In genomic region chr9:37430841-37431597, GRCh38 we compare ENCODE assay signal across 9 cellular contexts. TPM values are rescaled to one million over a fixed set of nuclear protein-coding genes. Genes with fewer than 3 reads are reported as not detected.
DNase-seq lines count a peak whose midpoint lies in the region; ATAC-seq and TF ChIP-seq lines count a peak whose summit lies in the region.
"Had no signal": no experiment of that assay in that cellular context is flagged by ENCODE, and none has a peak within 500 bp of the region (broad histone marks: within the 10 kb centered on the region; RNA-seq: fewer than 3 reads in every experiment).

No MANE protein-coding gene starts in this region.

- no peaks in the 10 kb centered on the region; the same call in 1 of the 2 replicates for H3K79me2 ChIP-seq in GM23338 (replicated peaks; ENCODE audit: insufficient read depth)
- H3K79me2 ChIP-seq in osteoblast (ENCODE audit: insufficient read depth, low read length) = peaks cover 12% of the 10 kb centered on the region

- H4K20me1 ChIP-seq in GM23338 (replicated peaks; ENCODE audit: insufficient read depth) (no peaks in the 10 kb centered on the region; the same call in none of the 2 replicates), osteoblast (ENCODE audit: insufficient read depth, low read length) (peaks cover 8% of the 10 kb centered on the region)

- DNase-seq in GM23338 (ENCODE audit: low spot score) = peak; percentile 61
- no peak for DNase-seq in RWPE2 (ENCODE audit: low spot score)
- peak; percentile 69 to 93 (median 85) for DNase-seq in head of caudate nucleus
- DNase-seq in osteoblast (ENCODE audit: insufficient read length, low spot score, missing footprints) = no peak
- DNase-seq in NCI-H1105 (lab: John Stamatoyannopoulos, UW) = no peak
- no peak for DNase-seq in spleen
- DNase-seq: activated CD4-positive, alpha-beta memory T cell treated with anti-CD3 and anti-CD28 coated beads, Interleukin-2, amount 10 ng/mL, durations not matched to agents 7 days and 5 days had no signal

- no peaks in the 10 kb centered on the region for H3K9me3 Mint-ChIP-seq in GM23338
- H3K9me3 Mint-ChIP-seq: activated CD4-positive, alpha-beta memory T cell treated with anti-CD3 and anti-CD28 coated beads, Interleukin-2, amount 10 ng/mL, durations not matched to agents 7 days and 5 days had no signal

- H3K4me1 Mint-ChIP-seq in GM23338 = peaks cover 28% of the 10 kb centered on the region

- intact Hi-C loops in head of caudate nucleus (cut with DNase I) = no loop called here
- intact Hi-C loops in spleen (cut with DNase I; ENCODE audit: low total_unique reads) = no loop called here

- H3K4me1 ChIP-seq in GM23338 (ENCODE audit: insufficient read depth) (peaks cover 19% of the 10 kb centered on the region; the same call in 1 of the 2 replicates), RWPE2 (ENCODE audit: insufficient read depth, poor library complexity, severe bottlenecking) (no peaks in the 10 kb centered on the region), osteoblast (ENCODE audit: insufficient read depth, low read length) (no peaks in the 10 kb centered on the region), spleen (peaks cover 7 to 42% (median 22%) of the 10 kb centered on the region in 6 donors)

- no peak for TF ChIP-seq POLR2A in spleen (IDR thresholded peaks at IDR 0.05)

- H3K4me3 Mint-ChIP-seq in GM23338 = no peak overlapping the region
- H3K4me3 Mint-ChIP-seq: activated CD4-positive, alpha-beta memory T cell treated with anti-CD3 and anti-CD28 coated beads, Interleukin-2, amount 10 ng/mL, durations not matched to agents 7 days and 5 days had no signal

- H2AFZ ChIP-seq in GM23338 (no peak overlapping the region), osteoblast (ENCODE audit: low read length) (no peak overlapping the region)

- peak in 1 of 2 experiments; percentile 43; a peak in 2 of 4 replicates for TF ChIP-seq CTCF in GM23338 (conservative IDR thresholded peaks at IDR 0.05; ENCODE audit: low read depth in 2 of 2)
- TF ChIP-seq CTCF in RWPE2 (IDR thresholded peaks at IDR 0.05; ENCODE audit: poor library complexity, severe bottlenecking) = no peak
- TF ChIP-seq CTCF in osteoblast (IDR thresholded peaks at IDR 0.05; ENCODE audit: extremely low read depth, low read depth, low read length) = peak; percentile 27
- no peak for TF ChIP-seq CTCF in spleen (IDR thresholded peaks at IDR 0.05 in 8 of 11, conservative IDR thresholded peaks at IDR 0.05 in 3 of 11)

- ATAC-seq in GM23338 (peak; percentile 78), RWPE2 (ENCODE audit: low read depth) (0 out of 3 replicates have a peak, but pooled peaks have one; percentile 40), GM21515 (IDR thresholded peaks at IDR 0.05; ENCODE audit: unreplicated experiment) (no peak), GM18873 (IDR thresholded peaks at IDR 0.05; ENCODE audit: low FRiP score, unreplicated experiment) (no peak)

- peaks cover 2% of the 10 kb centered on the region for H3K27me3 Mint-ChIP-seq in GM23338 (ENCODE audit: insufficient read depth, low read depth, poor library complexity)
- H3K27me3 Mint-ChIP-seq: activated CD4-positive, alpha-beta memory T cell treated with anti-CD3 and anti-CD28 coated beads, Interleukin-2, amount 10 ng/mL, durations not matched to agents 7 days and 5 days had no signal

- H3K36me3 Mint-ChIP-seq in GM23338 (ENCODE audit: low read depth) = peaks cover 87% of the 10 kb centered on the region

- H3K27me3 ChIP-seq in GM23338 (ENCODE audit: insufficient read depth) = no peaks in the 10 kb centered on the region
- H3K27me3 ChIP-seq in RWPE2 (ENCODE audit: insufficient read depth, poor library complexity, severe bottlenecking) = no peaks in the 10 kb centered on the region
- H3K27me3 ChIP-seq in osteoblast (ENCODE audit: insufficient read depth, low read length) = no peaks in the 10 kb centered on the region
- no peaks in the 10 kb centered on the region for H3K27me3 ChIP-seq in spleen (replicated peaks in 1 of 7)

- H3K27ac Mint-ChIP-seq in GM23338 = peak overlapping the region; percentile 40; the same call in 1 of the 2 replicates
- H3K27ac Mint-ChIP-seq: activated CD4-positive, alpha-beta memory T cell treated with anti-CD3 and anti-CD28 coated beads, Interleukin-2, amount 10 ng/mL, durations not matched to agents 7 days and 5 days had no signal

- H3K4me3 ChIP-seq in GM23338 (no peak overlapping the region), RWPE2 (ENCODE audit: severe bottlenecking) (no peak overlapping the region), osteoblast (ENCODE audit: insufficient read depth, low read length) (no peak overlapping the region), spleen (no peak overlapping the region)

- WGBS in spleen, 5 donors = 82 to 88% (median 84%) methylated on average over 11 to 14 of the region's 14 CpGs

- peaks cover 7% of the 10 kb centered on the region; the same call in 1 of the 2 replicates for H3K36me3 ChIP-seq in GM23338 (ENCODE audit: insufficient read depth)
- peaks cover 67% of the 10 kb centered on the region for H3K36me3 ChIP-seq in RWPE2 (ENCODE audit: low read depth)
- peaks cover 75% of the 10 kb centered on the region for H3K36me3 ChIP-seq in osteoblast (ENCODE audit: insufficient read depth, low read length)
- H3K36me3 ChIP-seq in spleen = peaks cover 0 to 100% (median 57%) of the 10 kb centered on the region in 6 donors

- no peaks in the 10 kb centered on the region for H3K9me2 ChIP-seq in GM23338 (ENCODE audit: insufficient read depth)

- H3K9me3 ChIP-seq in RWPE2 (ENCODE audit: severe bottlenecking) (no peaks in the 10 kb centered on the region), osteoblast (ENCODE audit: low read depth, low read length) (no peaks in the 10 kb centered on the region), spleen (no peaks in the 10 kb centered on the region)

- H3K27ac ChIP-seq in GM23338 (ENCODE audit: low read depth) (peak overlapping the region; percentile 78), RWPE2 (ENCODE audit: poor library complexity, severe bottlenecking) (no peak overlapping the region), osteoblast (ENCODE audit: low read depth, low read length) (no peak overlapping the region), spleen (peak overlapping the region in 2 of 8 donors; percentile 46 to 47)

- 0 out of 2 replicates have a peak, but pooled peaks cover 8% of the 10 kb centered on the region for H3F3A ChIP-seq in GM23338 (replicated peaks; ENCODE audit: low read depth)

- no peak overlapping the region for H3K4me2 ChIP-seq in GM23338
- H3K4me2 ChIP-seq in osteoblast (ENCODE audit: insufficient read depth, low read length) = no peak overlapping the region

TF ChIP-seq in GM23338, 12 proteins besides CTCF, POLR2A, EP300 and RAD21:
- TF ChIP-seq REST (IDR thresholded peaks at IDR 0.05; ENCODE audit: unreplicated experiment) = no peak
TF ChIP-seq in GM23338: peak in this region for 0.

RNA-seq across cellular contexts. Expression of gene GRHPR, which starts 8.5 kb away (rescaled TPM):
- total RNA-seq in GM23338 (2014; rRNA removed; shearing (Covaris generic)) = 120 and 128 TPM in 2 replicates
- polyA plus RNA-seq in GM23338 (2016; fragmentation: Nextera tagmentation; extraction: Ambion mirVana) (62.4 and 69.0 TPM in 2 replicates), spleen (10 to 100 TPM; 44.9 to 61.9 (median 53.5) TPM)
- total RNA-seq in osteoblast (149 and 165 TPM in 2 replicates), spleen (100 to 1,000 TPM in 1 of 7 donors, 10 to 100 TPM in 6; 54.3 to 114 (median 68.4) TPM)

RNA-seq across cellular contexts. Expression of gene ZBTB5, which starts 34.2 kb away (rescaled TPM):
- 19.5 and 20.3 TPM in 2 replicates for total RNA-seq in GM23338 (2014; rRNA removed; shearing (Covaris generic))
- polyA plus RNA-seq in GM23338 (2016; fragmentation: Nextera tagmentation; extraction: Ambion mirVana) (2.5 and 2.8 TPM in 2 replicates), spleen (1 to 10 TPM; 4.7 to 6.0 (median 4.9) TPM)
- total RNA-seq in osteoblast (10.9 and 11.6 TPM in 2 replicates), spleen (10 to 100 TPM; 10.7 to 15.1 (median 11.9) TPM)

RNA-seq across cellular contexts. Expression of gene POLR1E, which starts 54.7 kb away (rescaled TPM):
- total RNA-seq in GM23338 (2014; rRNA removed; shearing (Covaris generic)) = 36.0 and 45.5 TPM in 2 replicates
- polyA plus RNA-seq in GM23338 (2016; fragmentation: Nextera tagmentation; extraction: Ambion mirVana) (15.4 and 19.2 TPM in 2 replicates), spleen (10 to 100 TPM; 14.6 to 18.0 (median 15.4) TPM)
- total RNA-seq in osteoblast (25.3 and 33.3 TPM in 2 replicates), spleen (10 to 100 TPM; 14.4 to 21.0 (median 18.5) TPM)

Comparison
In these comparisons a context has a peak if more than half of its experiments do, and no peak if none do; other contexts are left out.
1. ATAC-seq: peak in GM23338 (single experiment) and RWPE2 (single experiment); none in GM21515 (single experiment) and GM18873 (single experiment).
2. DNase-seq: peak in GM23338 (single experiment) and head of caudate nucleus (42 of 42); none in RWPE2 (single experiment), osteoblast (single experiment), NCI-H1105 (single experiment) and spleen (single experiment).